Comparison of ENCODE assay signal across 8 cellular contexts in the genomic region with DNA sequence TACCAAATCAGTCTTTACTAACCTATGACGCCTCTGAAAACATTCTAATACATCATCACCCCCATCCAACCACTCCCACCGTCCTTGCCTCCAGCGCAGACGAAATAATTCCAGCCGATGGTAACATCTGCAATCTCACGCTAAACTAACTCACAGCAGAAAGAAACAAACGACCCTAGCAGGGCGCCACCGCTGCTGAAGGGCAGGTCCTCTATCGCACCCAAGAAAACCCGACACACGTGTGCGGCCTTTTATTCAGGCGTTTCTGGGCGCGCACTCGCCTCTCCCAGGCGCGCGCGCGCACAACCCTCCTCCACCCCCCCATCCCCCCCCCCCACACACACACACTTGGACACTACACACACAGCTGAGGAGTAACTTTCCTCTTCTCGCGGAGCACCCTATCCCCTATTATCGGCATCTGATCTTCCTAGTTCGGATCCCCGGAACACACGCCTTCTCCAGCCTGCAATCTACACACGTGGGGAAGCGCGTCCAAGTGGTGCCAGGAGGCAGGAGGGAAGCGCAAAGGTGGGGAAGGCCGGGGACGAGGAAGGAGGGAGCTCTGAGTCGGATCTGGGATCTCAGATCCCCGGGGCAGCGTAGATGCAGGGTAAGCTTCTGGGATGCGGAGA. TPM values are rescaled to one million over a fixed set of nuclear protein-coding genes. Genes with fewer than 3 reads are reported as not detected.
DNase-seq lines count a peak whose midpoint lies in the region; TF ChIP-seq lines count a peak whose summit lies in the region.

No MANE protein-coding gene starts in this region.

- peak overlapping the region; percentile 86 for H3K4me3 Mint-ChIP-seq in activated T-cell treated with anti-CD3 and anti-CD28 coated beads, Interleukin-2, amount 50 U/mL, for 24 hours

- no peaks in the 10 kb centered on the region for H3K9me2 ChIP-seq in neural cell (ENCODE audit: insufficient read depth, low read length)

- POLR2A ChIA-PET in AG04450 (lab: Yijun Ruan, JAX), result interaction anchor here (0.6 to 2.0 kb wide), 6 partner anchors 26 to 158 kb away, joined by 3 to 11 read pairs (median 6); a partner anchor contains a TSS

- intact Hi-C loops in uterus (cut with DNase I; ENCODE audit: low total_unique reads), result no loop called here

- peak overlapping the region; percentile 99 for H3K4me2 ChIP-seq in neural cell (ENCODE audit: low read length)

- H3K9ac ChIP-seq in neural cell (ENCODE audit: low read length), result peak overlapping the region; percentile 72

- H3F3A ChIP-seq in neural cell (ENCODE audit: insufficient read depth, low read length, poor library complexity, severe bottlenecking), result no peaks in the 10 kb centered on the region

- no peak for TF ChIP-seq CTCF in AG04450 (IDR thresholded peaks at IDR 0.05; ENCODE audit: low read depth, low read length)
- no peak for TF ChIP-seq CTCF in fibroblast of villous mesenchyme (IDR thresholded peaks at IDR 0.05; ENCODE audit: insufficient read depth, low read depth, low read length)
- no peak for TF ChIP-seq CTCF in neural cell (IDR thresholded peaks at IDR 0.05; ENCODE audit: poor library complexity, severe bottlenecking)
- no peak for TF ChIP-seq CTCF in uterus (IDR thresholded peaks at IDR 0.05)

- H3K27me3 ChIP-seq in AG04450 (ENCODE audit: control insufficient read depth, insufficient read depth, low read length), result no peaks in the 10 kb centered on the region
- H3K27me3 ChIP-seq in neural cell (ENCODE audit: insufficient read depth, low read depth, low read length), result no peaks in the 10 kb centered on the region
- no peaks in the 10 kb centered on the region for H3K27me3 ChIP-seq in uterus

- H2AFZ ChIP-seq in neural cell (ENCODE audit: low read depth, low read length), result peak overlapping the region; percentile 51

- TF ChIP-seq POLR2A in GM18526 (IDR thresholded peaks at IDR 0.05; ENCODE audit: extremely low read depth, insufficient read length) (peak; percentile 45), uterus (IDR thresholded peaks at IDR 0.05) (no peak)

- DNase-seq in AG04450 (ENCODE audit: low read depth, low spot score), result no peak
- peak; percentile 38 for DNase-seq in NCI-H510A treated with DMSO at 0.1 percent for 48 hours (lab: John Stamatoyannopoulos, UW)
- peak; percentile 64 for DNase-seq in activated T-cell treated with anti-CD3 and anti-CD28 coated beads, Interleukin-2, amount 50 U/mL, for 24 hours
- peak; percentile 51 for DNase-seq in fibroblast of villous mesenchyme (ENCODE audit: low read depth)
- DNase-seq in uterus, result peak in 1 of 2 donors; percentile 22
- no peak for DNase-seq in cortex of kidney (lab: John Stamatoyannopoulos, UW)

- H3K27ac ChIP-seq in AG04450 (ENCODE audit: low read depth, low read length) (peak overlapping the region; percentile 31), neural cell (ENCODE audit: low read length) (peak overlapping the region; percentile 51), uterus (peak overlapping the region; percentile 78 to 89)

- H3K4me3 ChIP-seq in AG04450 (ENCODE audit: low read depth, low read length), result peak overlapping the region; percentile 74
- peak overlapping the region; percentile 82 for H3K4me3 ChIP-seq in fibroblast of villous mesenchyme (ENCODE audit: low read depth, low read length)
- H3K4me3 ChIP-seq in neural cell (ENCODE audit: low read length), result peak overlapping the region; percentile 93
- H3K4me3 ChIP-seq in uterus, result peak overlapping the region; percentile 49 to 74

- no peaks in the 10 kb centered on the region for H3K9me3 Mint-ChIP-seq in activated T-cell treated with anti-CD3 and anti-CD28 coated beads, Interleukin-2, amount 50 U/mL, for 24 hours

- H3K9me3 ChIP-seq in AG04450 (ENCODE audit: control insufficient read depth, insufficient read depth, low read length) (no peaks in the 10 kb centered on the region), neural cell (ENCODE audit: low read length) (no peaks in the 10 kb centered on the region), uterus (no peaks in the 10 kb centered on the region)

- no peak for TF ChIP-seq RAD21 in neural cell (conservative IDR thresholded peaks at IDR 0.05)

- peaks cover 19% of the 10 kb centered on the region for H3K36me3 Mint-ChIP-seq in activated T-cell treated with anti-CD3 and anti-CD28 coated beads, Interleukin-2, amount 50 U/mL, for 24 hours (ENCODE audit: low read depth)

- peaks cover 50% of the 10 kb centered on the region for H3K4me1 Mint-ChIP-seq in activated T-cell treated with anti-CD3 and anti-CD28 coated beads, Interleukin-2, amount 50 U/mL, for 24 hours (ENCODE audit: low read depth)

- no peaks in the 10 kb centered on the region for H4K20me1 ChIP-seq in neural cell (ENCODE audit: insufficient read depth)

- peaks cover 6% of the 10 kb centered on the region for H3K27me3 Mint-ChIP-seq in activated T-cell treated with anti-CD3 and anti-CD28 coated beads, Interleukin-2, amount 50 U/mL, for 24 hours

- no peak for TF ChIP-seq EP300 in neural cell (conservative IDR thresholded peaks at IDR 0.05; ENCODE audit: poor library complexity, severe bottlenecking)

- peak overlapping the region; percentile 87 for H3K27ac Mint-ChIP-seq in activated T-cell treated with anti-CD3 and anti-CD28 coated beads, Interleukin-2, amount 50 U/mL, for 24 hours

- CTCF ChIA-PET in AG04450 (lab: Charles Lee), result interaction anchor here (0.6 to 1.6 kb wide), 4 partner anchors 90 to 149 kb away, joined by 3 to 11 read pairs (median 4); no protein-coding TSS in a partner anchor

- peaks cover 18% of the 10 kb centered on the region for H3K79me2 ChIP-seq in neural cell (replicated peaks; ENCODE audit: insufficient read depth, low read length)

- H3K36me3 ChIP-seq in neural cell (ENCODE audit: insufficient read depth, low read length) (no peaks in the 10 kb centered on the region), uterus (no peaks in the 10 kb centered on the region)

- H3K4me1 ChIP-seq in uterus, result peaks cover 6 to 7% of the 10 kb centered on the region in 2 donors

TF ChIP-seq in neural cell, 6 proteins besides CTCF, POLR2A, EP300 and RAD21:
- TF ChIP-seq TAF1 (IDR thresholded peaks at IDR 0.05; ENCODE audit: low read depth) (no peak), MXI1 (conservative IDR thresholded peaks at IDR 0.05; ENCODE audit: poor library complexity, severe bottlenecking) (peak; percentile 85), POLR2AphosphoS5 (IDR thresholded peaks at IDR 0.05) (no peak), EZH2 (IDR thresholded peaks at IDR 0.05; ENCODE audit: borderline replicate concordance, insufficient read depth, low read length, poor library complexity, severe bottlenecking) (no peak), SMC3 (conservative IDR thresholded peaks at IDR 0.05; ENCODE audit: poor library complexity) (peak; percentile 45)
- TF ChIP-seq, protein P1, sequence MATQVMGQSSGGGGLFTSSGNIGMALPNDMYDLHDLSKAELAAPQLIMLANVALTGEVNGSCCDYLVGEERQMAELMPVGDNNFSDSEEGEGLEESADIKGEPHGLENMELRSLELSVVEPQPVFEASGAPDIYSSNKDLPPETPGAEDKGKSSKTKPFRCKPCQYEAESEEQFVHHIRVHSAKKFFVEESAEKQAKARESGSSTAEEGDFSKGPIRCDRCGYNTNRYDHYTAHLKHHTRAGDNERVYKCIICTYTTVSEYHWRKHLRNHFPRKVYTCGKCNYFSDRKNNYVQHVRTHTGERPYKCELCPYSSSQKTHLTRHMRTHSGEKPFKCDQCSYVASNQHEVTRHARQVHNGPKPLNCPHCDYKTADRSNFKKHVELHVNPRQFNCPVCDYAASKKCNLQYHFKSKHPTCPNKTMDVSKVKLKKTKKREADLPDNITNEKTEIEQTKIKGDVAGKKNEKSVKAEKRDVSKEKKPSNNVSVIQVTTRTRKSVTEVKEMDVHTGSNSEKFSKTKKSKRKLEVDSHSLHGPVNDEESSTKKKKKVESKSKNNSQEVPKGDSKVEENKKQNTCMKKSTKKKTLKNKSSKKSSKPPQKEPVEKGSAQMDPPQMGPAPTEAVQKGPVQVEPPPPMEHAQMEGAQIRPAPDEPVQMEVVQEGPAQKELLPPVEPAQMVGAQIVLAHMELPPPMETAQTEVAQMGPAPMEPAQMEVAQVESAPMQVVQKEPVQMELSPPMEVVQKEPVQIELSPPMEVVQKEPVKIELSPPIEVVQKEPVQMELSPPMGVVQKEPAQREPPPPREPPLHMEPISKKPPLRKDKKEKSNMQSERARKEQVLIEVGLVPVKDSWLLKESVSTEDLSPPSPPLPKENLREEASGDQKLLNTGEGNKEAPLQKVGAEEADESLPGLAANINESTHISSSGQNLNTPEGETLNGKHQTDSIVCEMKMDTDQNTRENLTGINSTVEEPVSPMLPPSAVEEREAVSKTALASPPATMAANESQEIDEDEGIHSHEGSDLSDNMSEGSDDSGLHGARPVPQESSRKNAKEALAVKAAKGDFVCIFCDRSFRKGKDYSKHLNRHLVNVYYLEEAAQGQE (IDR thresholded peaks at IDR 0.05; ENCODE audit: borderline replicate concordance), result no peak
TF ChIP-seq in neural cell: peak in this region for 2.

RNA-seq across cellular contexts. Expression of a gene that starts 1.4 kb away (rescaled TPM):
- polyA plus RNA-seq in AG04450 (2011; rRNA removed), result 2.7 and 3.0 TPM in 2 replicates
- polyA minus RNA-seq in AG04450 (2011; rRNA and poly(A)+ RNA removed), result 5.3 and 6.4 TPM in 2 replicates
- total RNA-seq in fibroblast of villous mesenchyme, result 4.2 and 4.7 TPM in 2 replicates
- 7.0 and 8.2 TPM in 2 replicates for polyA plus RNA-seq in neural cell
- 23.1 and 25.0 TPM in 2 replicates for polyA minus RNA-seq in neural cell
- total RNA-seq in uterus, result 10 to 100 TPM in 2 of 4 donors, 1 to 10 TPM in 2; 4.7 to 26.6 (median 10.1) TPM

Comparison
In these comparisons a context has a peak if more than half of its experiments do, and no peak if none do; other contexts are left out.
1. DNase-seq: peak in NCI-H510A treated with DMSO at 0.1 percent for 48 hours (single experiment), activated T-cell treated with anti-CD3 and anti-CD28 coated beads, Interleukin-2, amount 50 U/mL, for 24 hours (single experiment) and fibroblast of villous mesenchyme (single experiment); none in AG04450 (single experiment) and cortex of kidney (single experiment).
2. H3K27ac ChIP-seq: peak in every context shown above with its lines; median percentile 84 in uterus; 51 in neural cell; 31 in AG04450.
3. Peak in every context shown above with its lines, with median percentiles within 50 percentile points of each other: H3K4me3 ChIP-seq.